In genomic region chr7:12565873-12566272, GRCh38 we compare ENCODE assay signal across 9 cellular contexts. TPM values are rescaled to one million over a fixed set of nuclear protein-coding genes. Genes with fewer than 3 reads are reported as not detected.
"Had no signal": no experiment of that assay in that cellular context is flagged by ENCODE, and none has a peak within 500 bp of the region (broad histone marks: within the 10 kb centered on the region; RNA-seq: fewer than 3 reads in every experiment).

No MANE protein-coding gene starts in this region.

- H3K4me3 ChIP-seq: GM23248, HAP-1 had no signal

- H3K9me3 Mint-ChIP-seq: HFFc6, IgD-negative memory B cell had no signal

- DNase-seq: GM23248, GOT3, H7, HFFc6, KG1 had no signal

- H3K9ac ChIP-seq: GM23248 had no signal

- H3K36me3 Mint-ChIP-seq: IgD-negative memory B cell had no signal

- H3K9me3 ChIP-seq: HAP-1 had no signal

- H3K36me3 ChIP-seq: HAP-1 had no signal

- FAIRE-seq: HTR-8/SVneo had no signal

- H3K4me3 Mint-ChIP-seq: HFFc6, IgD-negative memory B cell had no signal

- ATAC-seq: HCT116 had no signal

- H2AFZ ChIP-seq: GM23248 had no signal

- H3K27ac ChIP-seq: GM23248 had no signal

RNA-seq across cellular contexts. Expression of gene SCIN, which starts 4.6 kb away (rescaled TPM):
- total RNA-seq: H7 had no signal
